In genomic region chr4:94112644-94113043, GRCh38 we compare ENCODE assay signal across 25 cellular contexts.
"Had no signal": no experiment of that assay in that cellular context is flagged by ENCODE, and none has a peak within 500 bp of the region (broad histone marks: within the 10 kb centered on the region; RNA-seq: fewer than 3 reads in every experiment).

No MANE protein-coding gene starts in this region.

- H3K27me3 ChIP-seq: colonic mucosa, esophagus muscularis mucosa, esophagus squamous epithelium, foreskin keratinocyte, gastrocnemius medialis, gastroesophageal sphincter, heart left ventricle, heart right ventricle had no signal

- H3K9me3 ChIP-seq: colonic mucosa, esophagus muscularis mucosa, esophagus squamous epithelium, gastrocnemius medialis had no signal

- H3K36me3 ChIP-seq: colonic mucosa, esophagus muscularis mucosa, esophagus squamous epithelium, gastrocnemius medialis, gastroesophageal sphincter, heart left ventricle, heart right ventricle had no signal

- DNase-seq: colonic mucosa; cortex of kidney; dermis blood vessel endothelial cell; dorsolateral prefrontal cortex; effector CD4-positive, alpha-beta T cell; effector CD8-positive, alpha-beta T cell; effector memory CD8-positive, alpha-beta T cell; endodermal cell; erythroblast; esophagus squamous epithelium; foreskin fibroblast; foreskin keratinocyte; foreskin melanocyte; gastrocnemius medialis; glutamatergic neuron; head of caudate nucleus; heart left ventricle; heart right ventricle had no signal

- ATAC-seq: effector memory CD8-positive, alpha-beta T cell; esophagus mucosa; foreskin keratinocyte; gastrocnemius medialis; gastroesophageal sphincter; heart left ventricle; heart right ventricle had no signal

- FAIRE-seq: colon, endothelial cell of umbilical vein had no signal

- H3K4me3 ChIP-seq: colonic mucosa, coronary artery, dorsolateral prefrontal cortex, esophagus muscularis mucosa, esophagus squamous epithelium, gastrocnemius medialis, gastroesophageal sphincter, heart left ventricle, heart right ventricle had no signal

- H3K4me1 ChIP-seq: colonic mucosa, esophagus muscularis mucosa, esophagus squamous epithelium, foreskin keratinocyte, gastrocnemius medialis, gastroesophageal sphincter, heart left ventricle, heart right ventricle had no signal

- H3K27ac ChIP-seq: colonic mucosa, coronary artery, dorsolateral prefrontal cortex, epithelial cell of prostate, esophagus muscularis mucosa, esophagus squamous epithelium, foreskin keratinocyte, gastrocnemius medialis, gastroesophageal sphincter, heart left ventricle, heart right ventricle had no signal
